1 cellular context compared by ENCODE assay signal in genomic region chr11:121553806-121554205, GRCh38.
TF ChIP-seq lines count a peak whose summit lies in the region.

No MANE protein-coding gene starts in this region.

TF ChIP-seq in HepG2, 621 proteins besides CTCF, POLR2A, EP300 and RAD21 (continued from another document and continues in another):
- TF ChIP-seq, protein P1, sequence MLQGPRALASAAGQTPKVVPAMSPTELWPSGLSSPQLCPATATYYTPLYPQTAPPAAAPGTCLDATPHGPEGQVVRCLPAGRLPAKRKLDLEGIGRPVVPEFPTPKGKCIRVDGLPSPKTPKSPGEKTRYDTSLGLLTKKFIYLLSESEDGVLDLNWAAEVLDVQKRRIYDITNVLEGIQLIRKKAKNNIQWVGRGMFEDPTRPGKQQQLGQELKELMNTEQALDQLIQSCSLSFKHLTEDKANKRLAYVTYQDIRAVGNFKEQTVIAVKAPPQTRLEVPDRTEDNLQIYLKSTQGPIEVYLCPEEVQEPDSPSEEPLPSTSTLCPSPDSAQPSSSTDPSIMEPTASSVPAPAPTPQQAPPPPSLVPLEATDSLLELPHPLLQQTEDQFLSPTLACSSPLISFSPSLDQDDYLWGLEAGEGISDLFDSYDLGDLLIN (CRISPR knock-in tag; IDR thresholded peaks at IDR 0.05; ENCODE audit: borderline replicate concordance) = no peak
- peak; percentile 59 for TF ChIP-seq XRCC5 (optimal IDR thresholded peaks at IDR 0.05; ENCODE audit: low read length)
- peak; percentile 89 for TF ChIP-seq ATF2 (CRISPR knock-in tag; IDR thresholded peaks at IDR 0.05)
- peak; percentile 95 for TF ChIP-seq ZKSCAN1 (IDR thresholded peaks at IDR 0.05; ENCODE audit: low read length)
- no peak for TF ChIP-seq ZFP62 (CRISPR knock-in tag; IDR thresholded peaks at IDR 0.05)
- TF ChIP-seq, protein P2, sequence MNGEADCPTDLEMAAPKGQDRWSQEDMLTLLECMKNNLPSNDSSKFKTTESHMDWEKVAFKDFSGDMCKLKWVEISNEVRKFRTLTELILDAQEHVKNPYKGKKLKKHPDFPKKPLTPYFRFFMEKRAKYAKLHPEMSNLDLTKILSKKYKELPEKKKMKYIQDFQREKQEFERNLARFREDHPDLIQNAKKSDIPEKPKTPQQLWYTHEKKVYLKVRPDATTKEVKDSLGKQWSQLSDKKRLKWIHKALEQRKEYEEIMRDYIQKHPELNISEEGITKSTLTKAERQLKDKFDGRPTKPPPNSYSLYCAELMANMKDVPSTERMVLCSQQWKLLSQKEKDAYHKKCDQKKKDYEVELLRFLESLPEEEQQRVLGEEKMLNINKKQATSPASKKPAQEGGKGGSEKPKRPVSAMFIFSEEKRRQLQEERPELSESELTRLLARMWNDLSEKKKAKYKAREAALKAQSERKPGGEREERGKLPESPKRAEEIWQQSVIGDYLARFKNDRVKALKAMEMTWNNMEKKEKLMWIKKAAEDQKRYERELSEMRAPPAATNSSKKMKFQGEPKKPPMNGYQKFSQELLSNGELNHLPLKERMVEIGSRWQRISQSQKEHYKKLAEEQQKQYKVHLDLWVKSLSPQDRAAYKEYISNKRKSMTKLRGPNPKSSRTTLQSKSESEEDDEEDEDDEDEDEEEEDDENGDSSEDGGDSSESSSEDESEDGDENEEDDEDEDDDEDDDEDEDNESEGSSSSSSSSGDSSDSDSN (CRISPR knock-in tag; IDR thresholded peaks at IDR 0.05) = peak; percentile 52; the same call in 1 of the 2 replicates
- no peak for TF ChIP-seq GABPA (IDR thresholded peaks at IDR 0.05; ENCODE audit: low read depth, low read length)
- peak; percentile 23; the same call in 1 of the 2 replicates for TF ChIP-seq GABPA (CRISPR knock-in tag; IDR thresholded peaks at IDR 0.05; ENCODE audit: low read depth)
- TF ChIP-seq, protein P3, sequence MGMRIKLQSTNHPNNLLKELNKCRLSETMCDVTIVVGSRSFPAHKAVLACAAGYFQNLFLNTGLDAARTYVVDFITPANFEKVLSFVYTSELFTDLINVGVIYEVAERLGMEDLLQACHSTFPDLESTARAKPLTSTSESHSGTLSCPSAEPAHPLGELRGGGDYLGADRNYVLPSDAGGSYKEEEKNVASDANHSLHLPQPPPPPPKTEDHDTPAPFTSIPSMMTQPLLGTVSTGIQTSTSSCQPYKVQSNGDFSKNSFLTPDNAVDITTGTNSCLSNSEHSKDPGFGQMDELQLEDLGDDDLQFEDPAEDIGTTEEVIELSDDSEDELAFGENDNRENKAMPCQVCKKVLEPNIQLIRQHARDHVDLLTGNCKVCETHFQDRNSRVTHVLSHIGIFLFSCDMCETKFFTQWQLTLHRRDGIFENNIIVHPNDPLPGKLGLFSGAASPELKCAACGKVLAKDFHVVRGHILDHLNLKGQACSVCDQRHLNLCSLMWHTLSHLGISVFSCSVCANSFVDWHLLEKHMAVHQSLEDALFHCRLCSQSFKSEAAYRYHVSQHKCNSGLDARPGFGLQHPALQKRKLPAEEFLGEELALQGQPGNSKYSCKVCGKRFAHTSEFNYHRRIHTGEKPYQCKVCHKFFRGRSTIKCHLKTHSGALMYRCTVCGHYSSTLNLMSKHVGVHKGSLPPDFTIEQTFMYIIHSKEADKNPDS (CRISPR knock-in tag; IDR thresholded peaks at IDR 0.05) = no peak
- no peak for TF ChIP-seq ZNF251 (CRISPR knock-in tag; IDR thresholded peaks at IDR 0.05)
- TF ChIP-seq GTF3A (CRISPR knock-in tag; conservative IDR thresholded peaks at IDR 0.05) = no peak
- TF ChIP-seq, protein P4, sequence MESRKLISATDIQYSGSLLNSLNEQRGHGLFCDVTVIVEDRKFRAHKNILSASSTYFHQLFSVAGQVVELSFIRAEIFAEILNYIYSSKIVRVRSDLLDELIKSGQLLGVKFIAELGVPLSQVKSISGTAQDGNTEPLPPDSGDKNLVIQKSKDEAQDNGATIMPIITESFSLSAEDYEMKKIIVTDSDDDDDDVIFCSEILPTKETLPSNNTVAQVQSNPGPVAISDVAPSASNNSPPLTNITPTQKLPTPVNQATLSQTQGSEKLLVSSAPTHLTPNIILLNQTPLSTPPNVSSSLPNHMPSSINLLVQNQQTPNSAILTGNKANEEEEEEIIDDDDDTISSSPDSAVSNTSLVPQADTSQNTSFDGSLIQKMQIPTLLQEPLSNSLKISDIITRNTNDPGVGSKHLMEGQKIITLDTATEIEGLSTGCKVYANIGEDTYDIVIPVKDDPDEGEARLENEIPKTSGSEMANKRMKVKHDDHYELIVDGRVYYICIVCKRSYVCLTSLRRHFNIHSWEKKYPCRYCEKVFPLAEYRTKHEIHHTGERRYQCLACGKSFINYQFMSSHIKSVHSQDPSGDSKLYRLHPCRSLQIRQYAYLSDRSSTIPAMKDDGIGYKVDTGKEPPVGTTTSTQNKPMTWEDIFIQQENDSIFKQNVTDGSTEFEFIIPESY (CRISPR knock-in tag; IDR thresholded peaks at IDR 0.05) = peak; percentile 81
- TF ChIP-seq, protein P5, sequence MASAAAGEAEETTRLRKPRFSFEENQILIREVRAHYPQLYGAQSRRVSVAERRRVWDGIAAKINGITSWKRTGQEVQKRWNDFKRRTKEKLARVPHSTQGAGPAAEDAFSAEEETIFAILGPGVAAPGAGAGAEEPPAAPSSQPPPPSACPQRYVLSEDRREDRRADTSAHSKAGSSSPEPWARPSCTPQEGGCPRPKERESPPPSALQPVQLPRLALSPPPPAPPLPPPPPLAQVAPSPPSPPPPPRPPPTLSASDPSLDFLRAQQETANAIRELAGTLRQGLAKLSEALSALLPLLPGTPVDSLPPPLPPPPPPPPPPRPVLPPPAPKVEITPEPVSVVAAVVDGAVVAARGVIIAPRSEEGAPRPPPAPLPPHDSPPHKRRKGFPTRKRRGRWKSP (CRISPR knock-in tag; IDR thresholded peaks at IDR 0.05) = peak; percentile 39; the same call in 1 of the 2 replicates
- peak; percentile 65 for TF ChIP-seq SMAD3 (CRISPR knock-in tag; IDR thresholded peaks at IDR 0.05)
- TF ChIP-seq SNAPC5 (CRISPR knock-in tag; IDR thresholded peaks at IDR 0.05; ENCODE audit: borderline replicate concordance) = no peak
- TF ChIP-seq DMAP1 (CRISPR knock-in tag; IDR thresholded peaks at IDR 0.05) = peak; percentile 66; the same call in 1 of the 2 replicates
- TF ChIP-seq ZNF788 (CRISPR knock-in tag; IDR thresholded peaks at IDR 0.05; ENCODE audit: borderline replicate concordance) = peak; percentile 81; the same call in 1 of the 2 replicates
- peak; percentile 22 for TF ChIP-seq ZNF883 (CRISPR knock-in tag; IDR thresholded peaks at IDR 0.05; ENCODE audit: not compliant biosample characterization)
- peak; percentile 67; the same call in 1 of the 2 replicates for TF ChIP-seq SPEN (CRISPR knock-in tag; IDR thresholded peaks at IDR 0.05; ENCODE audit: low read depth)
- TF ChIP-seq ZNF513 (CRISPR knock-in tag; conservative IDR thresholded peaks at IDR 0.05) = no peak
- TF ChIP-seq ZGPAT (CRISPR knock-in tag; IDR thresholded peaks at IDR 0.05) = peak; percentile 58; the same call in 1 of the 2 replicates
- no peak for TF ChIP-seq ZNF124 (CRISPR knock-in tag; IDR thresholded peaks at IDR 0.05)
- TF ChIP-seq PAXIP1 (CRISPR knock-in tag; conservative IDR thresholded peaks at IDR 0.05) = peak; percentile 92
- TF ChIP-seq, protein P6, sequence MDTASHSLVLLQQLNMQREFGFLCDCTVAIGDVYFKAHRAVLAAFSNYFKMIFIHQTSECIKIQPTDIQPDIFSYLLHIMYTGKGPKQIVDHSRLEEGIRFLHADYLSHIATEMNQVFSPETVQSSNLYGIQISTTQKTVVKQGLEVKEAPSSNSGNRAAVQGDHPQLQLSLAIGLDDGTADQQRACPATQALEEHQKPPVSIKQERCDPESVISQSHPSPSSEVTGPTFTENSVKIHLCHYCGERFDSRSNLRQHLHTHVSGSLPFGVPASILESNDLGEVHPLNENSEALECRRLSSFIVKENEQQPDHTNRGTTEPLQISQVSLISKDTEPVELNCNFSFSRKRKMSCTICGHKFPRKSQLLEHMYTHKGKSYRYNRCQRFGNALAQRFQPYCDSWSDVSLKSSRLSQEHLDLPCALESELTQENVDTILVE (CRISPR knock-in tag; IDR thresholded peaks at IDR 0.05) = peak; percentile 46; the same call in 1 of the 2 replicates
- no peak for TF ChIP-seq ZNF34 (CRISPR knock-in tag; IDR thresholded peaks at IDR 0.05; ENCODE audit: borderline replicate concordance)
- peak; percentile 60; the same call in 1 of the 2 replicates for TF ChIP-seq ZFX (CRISPR knock-in tag; IDR thresholded peaks at IDR 0.05; ENCODE audit: low read depth)
- TF ChIP-seq HDAC1 (CRISPR knock-in tag; IDR thresholded peaks at IDR 0.05) = peak; percentile 85
- TF ChIP-seq NFYC (CRISPR knock-in tag; IDR thresholded peaks at IDR 0.05) = 0 out of 2 replicates have a peak, but pooled peaks have one; percentile 22
- no peak for TF ChIP-seq MAFG (CRISPR knock-in tag; IDR thresholded peaks at IDR 0.05)
- no peak for TF ChIP-seq ZUFSP (CRISPR knock-in tag; IDR thresholded peaks at IDR 0.05; ENCODE audit: borderline replicate concordance)
- TF ChIP-seq TFDP2 (CRISPR knock-in tag; IDR thresholded peaks at IDR 0.05) = 0 out of 2 replicates have a peak, but pooled peaks have one; percentile 18
- TF ChIP-seq ZNF264 (CRISPR knock-in tag; IDR thresholded peaks at IDR 0.05) = peak; percentile 81; the same call in 1 of the 2 replicates
- 0 out of 2 replicates have a peak, but pooled peaks have one; percentile 47 for TF ChIP-seq BHLHE40 (IDR thresholded peaks at IDR 0.05; ENCODE audit: low read length)
